ENCODE assay signal across 28 cellular contexts in the genomic region with DNA sequence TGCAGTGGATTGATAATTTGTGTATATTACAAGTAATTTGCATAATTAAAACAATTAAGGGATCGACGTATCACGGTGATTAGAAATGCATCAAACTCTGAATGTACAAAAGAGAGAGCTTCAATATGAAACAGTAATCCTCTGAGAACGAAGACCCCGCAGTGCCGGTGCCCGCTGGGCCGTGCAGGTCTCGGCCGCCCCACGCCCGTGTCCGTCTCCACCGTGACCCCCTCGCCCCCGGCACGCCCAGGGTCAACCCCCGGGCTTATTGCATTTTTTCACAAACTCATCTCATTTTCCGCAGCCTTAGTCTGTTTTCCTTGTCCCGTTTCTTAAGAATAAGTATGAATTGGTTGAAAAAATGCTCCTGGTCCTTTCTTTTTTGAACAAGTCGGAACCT.
"Had no signal": no experiment of that assay in that cellular context is flagged by ENCODE, and none has a peak within 500 bp of the region (broad histone marks: within the 10 kb centered on the region; RNA-seq: fewer than 3 reads in every experiment).

No MANE protein-coding gene starts in this region.

- H3K36me3 Mint-ChIP-seq: activated naive CD4-positive, alpha-beta T cell treated with anti-CD3 and anti-CD28 coated beads, Interleukin-2, amount 10 ng/mL, durations not matched to agents 7 days and 5 days; activated naive CD8-positive, alpha-beta T cell had no signal

- DNase-seq: activated CD4-positive, alpha-beta memory T cell treated with anti-CD3 and anti-CD28 coated beads, Interleukin-2, amount 10 ng/mL, durations not matched to agents 7 days and 5 days; activated CD4-positive, alpha-beta T cell treated with anti-CD3 and anti-CD28 coated beads for 1 hour; activated CD4-positive, alpha-beta T cell treated with anti-CD3 and anti-CD28 coated beads for 4 hours; activated CD4-positive, alpha-beta T cell treated with anti-CD3 and anti-CD28 coated beads, Interleukin-2, amount 10 ng/mL, durations not matched to agents 7 days and 5 days; activated CD4-positive, alpha-beta T cell treated with anti-CD3 and anti-CD28 coated beads, Interleukin-2, amount 50 U/mL, for 4 hours; activated CD8-positive, alpha-beta memory T cell treated with anti-CD3 and anti-CD28 coated beads, Interleukin-2, amount 50 U/mL, for 48 hours; activated gamma-delta T cell; activated naive CD4-positive, alpha-beta T cell; activated naive CD4-positive, alpha-beta T cell treated with anti-CD3 and anti-CD28 coated beads, Interleukin-2, amount 10 ng/mL, durations not matched to agents 7 days and 5 days; activated T-cell treated with anti-CD3 and anti-CD28 coated beads for 4 hours; activated T-cell treated with anti-CD3 and anti-CD28 coated beads, Interleukin-2, amount 50 U/mL, for 24 hours; activated T-cell treated with anti-CD3 and anti-CD28 coated beads, Interleukin-2, amount 50 U/mL, for 72 hours; amniotic stem cell; anterior cingulate cortex; brain microvascular endothelial cell; dermis blood vessel endothelial cell; effector CD4-positive, alpha-beta T cell; esophagus squamous epithelium; foreskin melanocyte; T-helper 1 cell; T-helper 17 cell had no signal

- H3K9me3 Mint-ChIP-seq: activated CD4-positive, alpha-beta T cell treated with anti-CD3 and anti-CD28 coated beads, Interleukin-2, amount 10 ng/mL, durations not matched to agents 7 days and 5 days; activated T-cell treated with anti-CD3 and anti-CD28 coated beads, Interleukin-2, amount 50 U/mL, for 24 hours; activated T-cell treated with anti-CD3 and anti-CD28 coated beads, Interleukin-2, amount 50 U/mL, for 72 hours; central memory CD8-positive, alpha-beta T cell had no signal

- H3K9me3 ChIP-seq: esophagus squamous epithelium, gastroesophageal sphincter had no signal

- H3K27ac ChIP-seq: brain microvascular endothelial cell, coronary artery, epithelial cell of prostate, esophagus squamous epithelium, gastroesophageal sphincter, VCaP had no signal

- H3K27me3 ChIP-seq: brain microvascular endothelial cell had no signal

- H3K36me3 ChIP-seq: brain microvascular endothelial cell, esophagus squamous epithelium, gastroesophageal sphincter had no signal

- ATAC-seq: activated T-cell treated with anti-CD3 and anti-CD28 coated beads, Interleukin-2, amount 50 U/mL, for 72 hours; gastroesophageal sphincter; T-helper 17 cell; WTC11 had no signal

- H3K4me1 ChIP-seq: gastroesophageal sphincter had no signal

- H3K27ac Mint-ChIP-seq: activated CD4-positive, alpha-beta memory T cell treated with anti-CD3 and anti-CD28 coated beads, Interleukin-2, amount 10 ng/mL, durations not matched to agents 7 days and 5 days; activated CD4-positive, alpha-beta T cell treated with anti-CD3 and anti-CD28 coated beads, Interleukin-2, amount 10 ng/mL, durations not matched to agents 7 days and 5 days; activated naive CD4-positive, alpha-beta T cell treated with anti-CD3 and anti-CD28 coated beads, Interleukin-2, amount 10 ng/mL, durations not matched to agents 7 days and 5 days; activated naive CD8-positive, alpha-beta T cell; activated T-cell treated with anti-CD3 and anti-CD28 coated beads, Interleukin-2, amount 50 U/mL, for 24 hours; activated T-cell treated with anti-CD3 and anti-CD28 coated beads, Interleukin-2, amount 50 U/mL, for 72 hours; T-helper 17 cell; WTC11 had no signal

- H3K4me3 ChIP-seq: coronary artery, esophagus squamous epithelium, gastroesophageal sphincter had no signal
